Comparison of ENCODE assay signal across 10 cellular contexts in the genomic region with DNA sequence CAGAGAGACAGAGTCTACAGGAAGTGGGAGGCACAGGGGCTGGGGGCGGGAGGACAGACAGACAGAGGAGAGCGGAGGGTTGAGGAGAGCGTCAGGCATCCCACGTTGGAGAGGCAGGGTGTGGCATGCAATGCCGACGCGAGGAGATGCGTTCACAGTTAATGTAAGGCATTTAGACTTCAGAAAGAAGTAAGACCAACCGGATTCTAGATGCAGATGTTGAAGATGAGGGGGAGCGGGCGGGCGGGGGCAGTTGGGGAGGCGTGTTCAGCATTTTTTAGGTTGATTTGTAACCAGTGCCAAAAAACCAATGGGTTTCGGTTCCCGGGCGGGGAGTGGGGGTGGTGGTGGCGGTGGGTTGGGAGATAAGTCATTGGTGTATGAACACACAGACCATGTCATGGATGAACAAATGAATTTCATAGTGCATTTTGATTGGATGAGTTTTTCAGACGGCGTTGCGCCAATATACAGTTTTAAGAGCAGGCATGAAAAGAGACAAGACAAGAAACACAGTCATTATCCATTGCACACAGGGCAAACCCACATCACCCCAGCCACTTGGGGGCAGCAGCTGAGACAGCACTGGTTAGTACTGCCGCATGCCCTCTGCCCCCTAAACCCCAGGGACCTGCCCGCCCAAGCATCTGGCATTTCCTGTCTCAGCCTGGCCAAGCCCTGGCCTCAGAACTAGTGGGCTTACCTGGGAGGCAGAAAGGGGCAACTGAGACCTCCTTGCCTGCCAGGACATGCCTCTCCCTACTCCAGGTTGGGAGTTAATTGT.
DNase-seq lines count a peak whose midpoint lies in the region; ATAC-seq and TF ChIP-seq lines count a peak whose summit lies in the region.
"Had no signal": no experiment of that assay in that cellular context is flagged by ENCODE, and none has a peak within 500 bp of the region (broad histone marks: within the 10 kb centered on the region; RNA-seq: fewer than 3 reads in every experiment).

No MANE protein-coding gene starts in this region.

- no peaks in the 10 kb centered on the region for H3F3A ChIP-seq in GM23248 (ENCODE audit: insufficient read depth)

- 0 out of 22 replicates have a peak overlapping the region, but pooled peaks of 1 of the 11 experiments have one; percentile 17 for H3K27ac ChIP-seq in BLaER1 treated with 17β-estradiol and CSF1 and Interleukin-3, amounts not matched to agents 10 nM and 100 nM
- H3K27ac ChIP-seq in GM23248, result no peak overlapping the region
- H3K27ac ChIP-seq: VCaP had no signal

- no peaks in the 10 kb centered on the region; a peak in 1 of 22 replicates for H4K20me1 ChIP-seq in BLaER1 treated with 17β-estradiol and CSF1 and Interleukin-3, amounts not matched to agents 10 nM and 100 nM
- no peaks in the 10 kb centered on the region for H4K20me1 ChIP-seq in GM23248 (ENCODE audit: insufficient read depth)

- in situ Hi-C loops in GM23248 (cut with MboI), result no loop called here

- H3K79me2 ChIP-seq in GM23248 (ENCODE audit: insufficient read depth), result no peaks in the 10 kb centered on the region

- H3K9ac ChIP-seq in BLaER1 treated with 17β-estradiol and CSF1 and Interleukin-3, amounts not matched to agents 10 nM and 100 nM, result no peak overlapping the region
- H3K9ac ChIP-seq in GM23248, result no peak overlapping the region

- peaks cover 28 to 47% (median 39%) of the 10 kb centered on the region in 10 experiments for H3K4me1 ChIP-seq in BLaER1 treated with 17β-estradiol and CSF1 and Interleukin-3, amounts not matched to agents 10 nM and 100 nM
- H3K4me1 ChIP-seq in GM23248 (ENCODE audit: insufficient read depth), result no peaks in the 10 kb centered on the region

- no peaks in the 10 kb centered on the region for H3K9me3 ChIP-seq in BLaER1 treated with 17β-estradiol and CSF1 and Interleukin-3, amounts not matched to agents 10 nM and 100 nM (replicated peaks in 1 of 11)
- H3K9me3 ChIP-seq in GM23248 (ENCODE audit: low read depth), result no peaks in the 10 kb centered on the region

- no peak overlapping the region for H3K4me3 Mint-ChIP-seq in WTC11

- DNase-seq in GM23248 (peak; percentile 23), WTC11 (ENCODE audit: low spot score) (peak; percentile 61), iPS-NIHi7 (ENCODE audit: extremely low spot score) (peak; percentile 51), NCI-H2081 treated with DMSO at 0.1 percent for 48 hours (lab: John Stamatoyannopoulos, UW) (no peak), cerebellar nuclear complex (lab: John Stamatoyannopoulos, UW) (no peak), HEK293T (ENCODE audit: extremely low spot score) (no peak), GOT3 (lab: John Stamatoyannopoulos, UW) (no peak)
- DNase-seq: NCI-H226 had no signal

- peaks cover 5% of the 10 kb centered on the region; the same call in 1 of the 2 replicates for H3K27me3 Mint-ChIP-seq in WTC11 (ENCODE audit: low read depth)

- TF ChIP-seq CTCF in WTC11 (IDR thresholded peaks at IDR 0.05), result no peak

- no peaks in the 10 kb centered on the region for H3K9me2 ChIP-seq in GM23248 (ENCODE audit: insufficient read depth)

- WGBS in GM23248 (ENCODE audit: low coverage in 1 of 2, low lambda C conversion rate in 2 of 2, missing lambda C conversion rate in 2 of 2), 2 experiments, result 27 to 31% methylated on average over 20 to 22 of the region's 22 CpGs

- no peaks in the 10 kb centered on the region for H3K36me3 ChIP-seq in BLaER1 treated with 17β-estradiol and CSF1 and Interleukin-3, amounts not matched to agents 10 nM and 100 nM
- no peaks in the 10 kb centered on the region for H3K36me3 ChIP-seq in GM23248 (ENCODE audit: low read depth)

- peak; percentile 82 for ATAC-seq in WTC11

- POLR2A ChIA-PET in WTC11 (lab: Charles Lee) (no interaction called here), HEK293T (lab: Yijun Ruan, JAX) (no interaction called here)

- peaks cover 9% of the 10 kb centered on the region for H3K9me3 Mint-ChIP-seq in WTC11

- peaks cover 8% of the 10 kb centered on the region for H3K36me3 Mint-ChIP-seq in WTC11

- H3K4me1 Mint-ChIP-seq in WTC11, result peaks cover 29% of the 10 kb centered on the region

- no peaks in the 10 kb centered on the region for H3K27me3 ChIP-seq in BLaER1 treated with 17β-estradiol and CSF1 and Interleukin-3, amounts not matched to agents 10 nM and 100 nM
- H3K27me3 ChIP-seq in GM23248 (replicated peaks; ENCODE audit: insufficient read depth), result no peaks in the 10 kb centered on the region

- peak overlapping the region; percentile 15 to 62 (median 55); a peak in 19 of 22 replicates for H3K4me2 ChIP-seq in BLaER1 treated with 17β-estradiol and CSF1 and Interleukin-3, amounts not matched to agents 10 nM and 100 nM
- H3K4me2 ChIP-seq in GM23248 (ENCODE audit: unreplicated experiment), result no peak overlapping the region

- CTCF ChIA-PET in WTC11 (lab: Charles Lee), result interaction anchor here (1.0 to 2.4 kb wide), 4 partner anchors 9 to 480 kb away, joined by 3 to 11 read pairs (median 6); no protein-coding TSS in a partner anchor
- CTCF ChIA-PET in HEK293T (lab: Yijun Ruan, JAX), result interaction anchor here (0.6 kb wide), 1 partner anchor 87 kb away, joined by 3 read pairs; no protein-coding TSS in a partner anchor

- H3K27ac Mint-ChIP-seq in WTC11, result no peak overlapping the region; the same call in 1 of the 2 replicates

- H3K4me3 ChIP-seq in BLaER1 treated with 17β-estradiol and CSF1 and Interleukin-3, amounts not matched to agents 10 nM and 100 nM, result no peak overlapping the region
- no peak overlapping the region for H3K4me3 ChIP-seq in GM23248

- H2AFZ ChIP-seq in GM23248, result no peak overlapping the region

TF ChIP-seq in WTC11, 78 proteins besides CTCF, POLR2A, EP300 and RAD21 (continues in another document):
- TF ChIP-seq, protein P1, sequence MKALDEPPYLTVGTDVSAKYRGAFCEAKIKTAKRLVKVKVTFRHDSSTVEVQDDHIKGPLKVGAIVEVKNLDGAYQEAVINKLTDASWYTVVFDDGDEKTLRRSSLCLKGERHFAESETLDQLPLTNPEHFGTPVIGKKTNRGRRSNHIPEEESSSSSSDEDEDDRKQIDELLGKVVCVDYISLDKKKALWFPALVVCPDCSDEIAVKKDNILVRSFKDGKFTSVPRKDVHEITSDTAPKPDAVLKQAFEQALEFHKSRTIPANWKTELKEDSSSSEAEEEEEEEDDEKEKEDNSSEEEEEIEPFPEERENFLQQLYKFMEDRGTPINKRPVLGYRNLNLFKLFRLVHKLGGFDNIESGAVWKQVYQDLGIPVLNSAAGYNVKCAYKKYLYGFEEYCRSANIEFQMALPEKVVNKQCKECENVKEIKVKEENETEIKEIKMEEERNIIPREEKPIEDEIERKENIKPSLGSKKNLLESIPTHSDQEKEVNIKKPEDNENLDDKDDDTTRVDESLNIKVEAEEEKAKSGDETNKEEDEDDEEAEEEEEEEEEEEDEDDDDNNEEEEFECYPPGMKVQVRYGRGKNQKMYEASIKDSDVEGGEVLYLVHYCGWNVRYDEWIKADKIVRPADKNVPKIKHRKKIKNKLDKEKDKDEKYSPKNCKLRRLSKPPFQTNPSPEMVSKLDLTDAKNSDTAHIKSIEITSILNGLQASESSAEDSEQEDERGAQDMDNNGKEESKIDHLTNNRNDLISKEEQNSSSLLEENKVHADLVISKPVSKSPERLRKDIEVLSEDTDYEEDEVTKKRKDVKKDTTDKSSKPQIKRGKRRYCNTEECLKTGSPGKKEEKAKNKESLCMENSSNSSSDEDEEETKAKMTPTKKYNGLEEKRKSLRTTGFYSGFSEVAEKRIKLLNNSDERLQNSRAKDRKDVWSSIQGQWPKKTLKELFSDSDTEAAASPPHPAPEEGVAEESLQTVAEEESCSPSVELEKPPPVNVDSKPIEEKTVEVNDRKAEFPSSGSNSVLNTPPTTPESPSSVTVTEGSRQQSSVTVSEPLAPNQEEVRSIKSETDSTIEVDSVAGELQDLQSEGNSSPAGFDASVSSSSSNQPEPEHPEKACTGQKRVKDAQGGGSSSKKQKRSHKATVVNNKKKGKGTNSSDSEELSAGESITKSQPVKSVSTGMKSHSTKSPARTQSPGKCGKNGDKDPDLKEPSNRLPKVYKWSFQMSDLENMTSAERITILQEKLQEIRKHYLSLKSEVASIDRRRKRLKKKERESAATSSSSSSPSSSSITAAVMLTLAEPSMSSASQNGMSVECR (CRISPR knock-in tag; IDR thresholded peaks at IDR 0.05; ENCODE audit: borderline replicate concordance), result no peak

TF ChIP-seq in HEK293T, 16 proteins besides CTCF, POLR2A, EP300 and RAD21:
- no peak for TF ChIP-seq SUZ12 (IDR thresholded peaks at IDR 0.05)
- no peak for TF ChIP-seq FOXK2 (IDR thresholded peaks at IDR 0.05)
- TF ChIP-seq, protein P2, sequence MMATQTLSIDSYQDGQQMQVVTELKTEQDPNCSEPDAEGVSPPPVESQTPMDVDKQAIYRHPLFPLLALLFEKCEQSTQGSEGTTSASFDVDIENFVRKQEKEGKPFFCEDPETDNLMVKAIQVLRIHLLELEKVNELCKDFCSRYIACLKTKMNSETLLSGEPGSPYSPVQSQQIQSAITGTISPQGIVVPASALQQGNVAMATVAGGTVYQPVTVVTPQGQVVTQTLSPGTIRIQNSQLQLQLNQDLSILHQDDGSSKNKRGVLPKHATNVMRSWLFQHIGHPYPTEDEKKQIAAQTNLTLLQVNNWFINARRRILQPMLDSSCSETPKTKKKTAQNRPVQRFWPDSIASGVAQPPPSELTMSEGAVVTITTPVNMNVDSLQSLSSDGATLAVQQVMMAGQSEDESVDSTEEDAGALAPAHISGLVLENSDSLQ (IDR thresholded peaks at IDR 0.05), result no peak
- TF ChIP-seq ARNT (IDR thresholded peaks at IDR 0.05), result no peak
- TF ChIP-seq HDGF (IDR thresholded peaks at IDR 0.05; ENCODE audit: borderline replicate concordance), result no peak
- no peak for TF ChIP-seq LEF1 (IDR thresholded peaks at IDR 0.05; ENCODE audit: borderline replicate concordance)
- no peak for TF ChIP-seq FOXM1 (IDR thresholded peaks at IDR 0.05; ENCODE audit: borderline replicate concordance)
- TF ChIP-seq SP1 (IDR thresholded peaks at IDR 0.05), result no peak
- no peak for TF ChIP-seq BHLHE40 (IDR thresholded peaks at IDR 0.05; ENCODE audit: borderline replicate concordance)
- no peak for TF ChIP-seq FOXA1 (IDR thresholded peaks at IDR 0.05)
- TF ChIP-seq ZNF384 (IDR thresholded peaks at IDR 0.05), result no peak
- TF ChIP-seq TARDBP (IDR thresholded peaks at IDR 0.05), result no peak
- no peak for TF ChIP-seq ELF4 (IDR thresholded peaks at IDR 0.05)
- TF ChIP-seq L3MBTL2 (conservative IDR thresholded peaks at IDR 0.05), result no peak

Comparison
In these comparisons a context has a peak if more than half of its experiments do, and no peak if none do; other contexts are left out.
1. DNase-seq: peak in GM23248 (single experiment), WTC11 (single experiment) and iPS-NIHi7 (single experiment); none in NCI-H2081 treated with DMSO at 0.1 percent for 48 hours (single experiment), cerebellar nuclear complex (0 of 2), HEK293T (single experiment) and GOT3 (single experiment).